In the genomic region with DNA sequence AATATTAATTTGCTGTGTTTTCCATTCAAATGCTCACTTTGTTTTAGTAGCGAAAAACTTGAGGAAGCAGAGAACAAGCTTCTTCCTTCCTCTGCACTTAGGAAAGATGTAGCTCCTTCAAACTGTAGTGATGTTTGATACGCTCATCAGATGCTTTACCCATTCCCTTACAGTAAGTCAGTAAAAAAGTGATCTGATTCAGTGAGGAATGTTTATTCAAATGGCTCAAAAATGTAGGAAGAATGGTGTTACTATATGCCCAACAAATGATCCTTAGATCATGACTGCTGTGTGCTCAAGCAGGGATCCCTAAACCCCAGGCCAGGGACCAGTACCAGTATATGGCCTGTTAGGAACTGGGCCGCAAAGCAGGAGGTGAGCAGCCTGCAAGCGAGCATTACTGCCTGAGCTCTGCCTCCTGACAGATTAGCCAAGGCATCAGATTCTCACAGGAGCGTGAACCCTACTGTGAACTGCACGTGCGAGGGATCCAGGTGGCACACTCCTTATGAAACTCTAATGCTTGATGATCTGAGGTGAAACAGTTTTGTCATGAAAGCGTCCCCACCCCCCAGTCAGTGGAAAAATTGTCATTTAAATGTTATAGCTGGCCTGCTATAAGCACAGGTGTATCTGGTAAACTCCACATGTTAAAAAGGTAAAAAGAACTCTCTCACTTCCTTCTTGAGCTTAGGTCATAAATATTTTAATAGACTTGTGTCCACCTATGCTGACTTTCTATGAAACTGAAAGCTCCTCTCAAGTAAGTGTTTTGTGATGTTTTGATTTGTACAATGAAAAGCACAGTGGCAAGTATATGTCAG, we compare ENCODE assay signal across 9 cellular contexts.
A peak's percentile ranks its signal among the peaks of the same experiment; 100 is the strongest.
DNase-seq lines count a peak whose midpoint lies in the region; ATAC-seq and TF ChIP-seq lines count a peak whose summit lies in the region.
"Had no signal": no experiment of that assay in that cellular context is flagged by ENCODE, and none has a peak within 500 bp of the region (broad histone marks: within the 10 kb centered on the region; RNA-seq: fewer than 3 reads in every experiment).

No MANE protein-coding gene starts in this region.

- intact Hi-C loops in left colon (cut with DNase I, micrococcal nuclease) = no loop called here
- intact Hi-C loops in CD8-positive, alpha-beta T cell (cut with DNase I, micrococcal nuclease) = no loop called here
- intact Hi-C loops in CD4-positive, alpha-beta T cell (cut with DNase I, micrococcal nuclease) = no loop called here

- H3K4me3 ChIP-seq in CD8-positive, alpha-beta T cell (ENCODE audit: low read depth, low read length) = no peak overlapping the region

- no peak overlapping the region for H3K27ac Mint-ChIP-seq in CD8-positive, alpha-beta T cell
- H3K27ac Mint-ChIP-seq in CD4-positive, alpha-beta T cell = no peak overlapping the region

- no peaks in the 10 kb centered on the region for H3K4me1 Mint-ChIP-seq in CD8-positive, alpha-beta T cell (ENCODE audit: low read depth)
- no peaks in the 10 kb centered on the region for H3K4me1 Mint-ChIP-seq in CD4-positive, alpha-beta T cell (ENCODE audit: low read depth)

- POLR2A ChIA-PET in CD8-positive, alpha-beta T cell (lab: Charles Lee) = no interaction called here
- POLR2A ChIA-PET in CD4-positive, alpha-beta T cell (lab: Charles Lee) = no interaction called here

- H3K9me3 Mint-ChIP-seq in CD8-positive, alpha-beta T cell = no peaks in the 10 kb centered on the region
- H3K9me3 Mint-ChIP-seq in CD4-positive, alpha-beta T cell = no peaks in the 10 kb centered on the region

- H3K27me3 Mint-ChIP-seq in CD8-positive, alpha-beta T cell (ENCODE audit: low read depth) = no peaks in the 10 kb centered on the region
- H3K27me3 Mint-ChIP-seq in CD4-positive, alpha-beta T cell = no peaks in the 10 kb centered on the region

- H3K27me3 ChIP-seq in CD8-positive, alpha-beta T cell (ENCODE audit: insufficient read depth, low read length) = no peaks in the 10 kb centered on the region
- H3K27me3 ChIP-seq in CD4-positive, alpha-beta T cell (ENCODE audit: control insufficient read depth, insufficient read depth, low read length) = no peaks in the 10 kb centered on the region

- no peak overlapping the region for H3K4me3 Mint-ChIP-seq in CD8-positive, alpha-beta T cell
- no peak overlapping the region for H3K4me3 Mint-ChIP-seq in CD4-positive, alpha-beta T cell

- no peak overlapping the region for H3K27ac ChIP-seq in CD8-positive, alpha-beta T cell (ENCODE audit: low read depth, low read length)
- no peak overlapping the region for H3K27ac ChIP-seq in CD4-positive, alpha-beta T cell (ENCODE audit: low read depth, low read length)
- H3K27ac ChIP-seq: RWPE1 had no signal

- DNase-seq in left colon = no peak
- no peak for DNase-seq in activated CD4-positive, CD25-positive, alpha-beta regulatory T cell (lab: John Stamatoyannopoulos, UW)
- no peak for DNase-seq in CD8-positive, alpha-beta T cell
- DNase-seq in CD4-positive, alpha-beta T cell = no peak
- DNase-seq in HuH-7.5 (ENCODE audit: low spot score) = no peak

- H3K36me3 ChIP-seq in CD8-positive, alpha-beta T cell (ENCODE audit: insufficient read depth, low read length) = no peaks in the 10 kb centered on the region

- ATAC-seq in GM18861 (IDR thresholded peaks at IDR 0.05; ENCODE audit: unreplicated experiment) (peak; percentile 71), GM21619 (IDR thresholded peaks at IDR 0.05; ENCODE audit: unreplicated experiment) (peak; percentile 78), HG03342 (IDR thresholded peaks at IDR 0.05; ENCODE audit: unreplicated experiment) (peak; percentile 76), left colon (peak; percentile 22)
- no peak for ATAC-seq in CD8-positive, alpha-beta T cell
- ATAC-seq in CD4-positive, alpha-beta T cell (ENCODE audit: poor library complexity) = no peak

- CTCF ChIA-PET in CD8-positive, alpha-beta T cell (lab: Charles Lee) = interaction anchor here (1.3 kb wide), 1 partner anchor 24 kb away, joined by 3 read pairs; no protein-coding TSS in a partner anchor
- CTCF ChIA-PET in CD4-positive, alpha-beta T cell (lab: Charles Lee) = no interaction called here

- H3K36me3 Mint-ChIP-seq in CD8-positive, alpha-beta T cell = no peaks in the 10 kb centered on the region
- no peaks in the 10 kb centered on the region for H3K36me3 Mint-ChIP-seq in CD4-positive, alpha-beta T cell (ENCODE audit: low read depth)

- no peaks in the 10 kb centered on the region for H3K4me1 ChIP-seq in CD8-positive, alpha-beta T cell (ENCODE audit: insufficient read depth, low read length)

- no peak for TF ChIP-seq CTCF in CD8-positive, alpha-beta T cell (IDR thresholded peaks at IDR 0.05)
- no peak for TF ChIP-seq CTCF in CD4-positive, alpha-beta T cell (IDR thresholded peaks at IDR 0.05)

- no peaks in the 10 kb centered on the region for H3K9me3 ChIP-seq in CD8-positive, alpha-beta T cell (ENCODE audit: low read length)
- no peaks in the 10 kb centered on the region for H3K9me3 ChIP-seq in CD4-positive, alpha-beta T cell (ENCODE audit: control insufficient read depth, low read length)

Comparison
In these comparisons a context has a peak if more than half of its experiments do, and no peak if none do; other contexts are left out.
1. ATAC-seq: peak in GM18861 (single experiment), GM21619 (single experiment), HG03342 (single experiment) and left colon (single experiment); none in CD8-positive, alpha-beta T cell (single experiment) and CD4-positive, alpha-beta T cell (single experiment).